ENCODE assay signal across 8 cellular contexts in the genomic region with DNA sequence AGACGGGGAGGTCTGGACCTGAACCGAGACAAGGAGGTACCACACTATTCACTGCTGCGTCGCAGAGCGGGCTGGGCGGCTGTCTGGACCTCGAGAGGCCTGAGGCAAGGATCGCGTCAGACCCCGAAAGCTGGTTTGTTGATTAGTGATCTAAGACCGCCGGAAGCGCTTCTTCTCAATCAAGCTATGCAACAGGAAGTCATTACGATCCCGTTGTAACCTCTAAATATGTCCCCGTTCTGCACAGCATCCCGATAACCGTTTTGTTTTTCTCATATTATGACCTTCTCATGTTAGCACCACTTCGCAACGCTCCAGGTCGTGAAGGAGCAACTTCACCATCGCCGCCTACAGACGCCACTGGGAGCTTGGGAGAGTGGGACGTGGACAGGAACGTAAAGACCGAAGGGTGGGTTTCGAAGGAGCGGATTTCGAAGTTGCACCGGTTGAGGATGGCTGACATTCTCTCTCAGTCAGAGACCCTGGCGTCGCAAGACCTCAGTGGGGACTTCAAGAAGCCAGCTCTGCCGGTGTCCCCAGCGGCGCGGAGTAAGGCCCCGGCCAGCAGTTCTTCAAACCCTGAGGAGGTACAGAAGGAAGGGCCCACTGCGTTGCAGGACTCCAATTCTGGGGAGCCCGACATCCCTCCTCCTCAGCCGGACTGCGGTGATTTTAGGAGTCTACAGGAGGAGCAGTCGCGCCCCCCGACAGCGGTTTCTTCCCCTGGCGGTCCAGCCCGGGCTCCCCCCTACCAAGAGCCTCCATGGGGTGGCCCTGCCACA. TPM values are rescaled to one million over a fixed set of nuclear protein-coding genes. Genes with fewer than 3 reads are reported as not detected.
DNase-seq lines count a peak whose midpoint lies in the region; ATAC-seq and TF ChIP-seq lines count a peak whose summit lies in the region.

A gene with protein sequence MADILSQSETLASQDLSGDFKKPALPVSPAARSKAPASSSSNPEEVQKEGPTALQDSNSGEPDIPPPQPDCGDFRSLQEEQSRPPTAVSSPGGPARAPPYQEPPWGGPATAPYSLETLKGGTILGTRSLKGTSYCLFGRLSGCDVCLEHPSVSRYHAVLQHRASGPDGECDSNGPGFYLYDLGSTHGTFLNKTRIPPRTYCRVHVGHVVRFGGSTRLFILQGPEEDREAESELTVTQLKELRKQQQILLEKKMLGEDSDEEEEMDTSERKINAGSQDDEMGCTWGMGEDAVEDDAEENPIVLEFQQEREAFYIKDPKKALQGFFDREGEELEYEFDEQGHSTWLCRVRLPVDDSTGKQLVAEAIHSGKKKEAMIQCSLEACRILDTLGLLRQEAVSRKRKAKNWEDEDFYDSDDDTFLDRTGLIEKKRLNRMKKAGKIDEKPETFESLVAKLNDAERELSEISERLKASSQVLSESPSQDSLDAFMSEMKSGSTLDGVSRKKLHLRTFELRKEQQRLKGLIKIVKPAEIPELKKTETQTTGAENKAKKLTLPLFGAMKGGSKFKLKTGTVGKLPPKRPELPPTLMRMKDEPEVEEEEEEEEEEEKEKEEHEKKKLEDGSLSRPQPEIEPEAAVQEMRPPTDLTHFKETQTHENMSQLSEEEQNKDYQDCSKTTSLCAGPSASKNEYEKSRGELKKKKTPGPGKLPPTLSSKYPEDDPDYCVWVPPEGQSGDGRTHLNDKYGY (plus strand): TSS at position 427 of the 782 bp plus-strand sequence. CDS start 26 bp downstream, at position 453.
SUPT7L (minus strand) TSS at position 152 of the 782 bp plus-strand sequence. CDS start 1,422 bp downstream, outside the sequence.

- peaks cover 51% of the 10 kb centered on the region for H3K79me2 ChIP-seq in HCT116 (ENCODE audit: insufficient read depth, low read length)

- POLR2A ChIA-PET in HCT116 (lab: Charles Lee), result interaction anchor here (1.0 to 1.3 kb wide), 2 partner anchors 9 to 19 kb away, joined by 3 read pairs; no protein-coding TSS in a partner anchor

- peak within 1 kb of the TSS; percentile 88 for H2AFZ ChIP-seq in HCT116 (ENCODE audit: low read depth, low read length, poor library complexity, severe bottlenecking)

- TSS peak; percentile 79 for BruUV-seq in HCT116 (replicated peaks; lab: Mats Ljungman, UMichigan)

- H3K36me3 ChIP-seq in HCT116 (ENCODE audit: control insufficient read depth in 1 of 2, insufficient read depth in 2 of 2, low read length in 2 of 2), result peaks cover 34 to 37% of the 10 kb centered on the region in 2 experiments

- TF ChIP-seq RAD21 in HCT116 (IDR thresholded peaks at IDR 0.05; ENCODE audit: low read depth), result no peak

- no peaks in the 10 kb centered on the region for H3K9me2 ChIP-seq in HCT116 (ENCODE audit: insufficient read depth)

- peak within 1 kb of the TSS; percentile 89 for H3K4me2 ChIP-seq in HCT116 (ENCODE audit: low read length)

- CTCF ChIA-PET in HCT116 (lab: Charles Lee), result interaction anchor here (1.2 to 1.4 kb wide), 2 partner anchors 20 to 40 kb away, joined by 4 to 9 read pairs; no protein-coding TSS in a partner anchor

- no peaks in the 10 kb centered on the region for H4K20me1 ChIP-seq in HCT116 (ENCODE audit: insufficient read depth)

- peaks cover 7 to 17% of the 10 kb centered on the region in 2 experiments for H3K4me1 ChIP-seq in HCT116 (ENCODE audit: control insufficient read depth in 1 of 2, insufficient read depth in 2 of 2, low read length in 2 of 2)

- TF ChIP-seq CTCF in HCT116 (IDR thresholded peaks at IDR 0.05 in 2 of 3, conservative IDR thresholded peaks at IDR 0.05 in 1 of 3; ENCODE audit: borderline replicate concordance in 1 of 3, insufficient read depth in 1 of 3, low read depth in 2 of 3, low read length in 2 of 3), result 0 out of 6 replicates have a peak, but pooled peaks of 1 of the 3 experiments have one; percentile 17

- intact Hi-C loops in HCT116 (cut with micrococcal nuclease), result loop anchor here (5.0 kb wide), 1 partner anchor 256 kb away; the partner anchor contains the start of gene PPM1G

- H3K27me3 ChIP-seq in HCT116 (ENCODE audit: insufficient read depth, low read length), result no peaks in the 10 kb centered on the region

- DNase-seq in ELR (ENCODE audit: low read depth) (peak; percentile 91), HCT116 (ENCODE audit: low read depth, low spot score) (peak; percentile 85), MV-4-11 (lab: John Stamatoyannopoulos, UW) (peak; percentile 75), SK-N-DZ (ENCODE audit: low spot score) (peak; percentile 86), globus pallidus (ENCODE audit: low spot score) (peak; percentile 82), nucleus accumbens (lab: John Stamatoyannopoulos, UW) (peak in 55 of 56 donors; percentile 25 to 94 (median 80)), superior temporal gyrus (ENCODE audit: extremely low spot score) (peak; percentile 93)
- DNase-seq in activated naive CD4-positive, alpha-beta T cell treated with anti-CD3 and anti-CD28 coated beads, Interleukin-2, amount 50 U/mL, for 16 hours, result peak; percentile 71

- peak; percentile 67 for TF ChIP-seq POLR2A in HCT116 (IDR thresholded peaks at IDR 0.05; ENCODE audit: borderline replicate concordance, extremely low read depth, insufficient read depth, insufficient read length)

- H3K9me3 ChIP-seq in HCT116 (ENCODE audit: control insufficient read depth in 1 of 2, insufficient read depth in 1 of 2, low read depth in 1 of 2, low read length in 2 of 2), result no peaks in the 10 kb centered on the region

- H3K9ac ChIP-seq in HCT116 (ENCODE audit: low read length), result peak within 1 kb of the TSS; percentile 82

- peak; percentile 83 for ATAC-seq in HCT116

- RAD21 ChIA-PET in HCT116 (lab: Charles Lee; ENCODE audit: low non-redundant PET in 1 of 2, low total read pairs in 2 of 2, uncharacterized antibody in 2 of 2, unreplicated experiment in 2 of 2), result no interaction called here

- H3K27ac ChIP-seq in HCT116 (ENCODE audit: low read depth, low read length), result peak within 1 kb of the TSS; percentile 71

- H3K4me3 ChIP-seq in HCT116 (replicated peaks in 1 of 2; ENCODE audit: low read depth in 1 of 2, low read length in 2 of 2), result peak within 1 kb of the TSS; percentile 92 to 99

TF ChIP-seq in HCT116, 20 proteins besides CTCF, POLR2A, EP300 and RAD21 (continues in another document):
- TF ChIP-seq TCF7L2 (IDR thresholded peaks at IDR 0.05; ENCODE audit: borderline replicate concordance, extremely low read depth, insufficient read depth, insufficient read length), result no peak
- peak; percentile 82 for TF ChIP-seq POLR2AphosphoS5 (IDR thresholded peaks at IDR 0.05; ENCODE audit: low read depth, low read length)
- TF ChIP-seq, protein P1, sequence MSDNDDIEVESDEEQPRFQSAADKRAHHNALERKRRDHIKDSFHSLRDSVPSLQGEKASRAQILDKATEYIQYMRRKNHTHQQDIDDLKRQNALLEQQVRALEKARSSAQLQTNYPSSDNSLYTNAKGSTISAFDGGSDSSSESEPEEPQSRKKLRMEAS (IDR thresholded peaks at IDR 0.05), result peak; percentile 71; the same call in 1 of the 2 replicates
- no peak for TF ChIP-seq EZH2 (IDR thresholded peaks at IDR 0.05)
- TF ChIP-seq CBX3 (IDR thresholded peaks at IDR 0.05; ENCODE audit: low read depth), result peak; percentile 95
- TF ChIP-seq SIN3A (IDR thresholded peaks at IDR 0.05; ENCODE audit: low read depth), result peak; percentile 70
- peak; percentile 93 for TF ChIP-seq YY1 (IDR thresholded peaks at IDR 0.05; ENCODE audit: extremely low read depth, insufficient replicate concordance, low read depth, low read length)
- TF ChIP-seq, protein P2, sequence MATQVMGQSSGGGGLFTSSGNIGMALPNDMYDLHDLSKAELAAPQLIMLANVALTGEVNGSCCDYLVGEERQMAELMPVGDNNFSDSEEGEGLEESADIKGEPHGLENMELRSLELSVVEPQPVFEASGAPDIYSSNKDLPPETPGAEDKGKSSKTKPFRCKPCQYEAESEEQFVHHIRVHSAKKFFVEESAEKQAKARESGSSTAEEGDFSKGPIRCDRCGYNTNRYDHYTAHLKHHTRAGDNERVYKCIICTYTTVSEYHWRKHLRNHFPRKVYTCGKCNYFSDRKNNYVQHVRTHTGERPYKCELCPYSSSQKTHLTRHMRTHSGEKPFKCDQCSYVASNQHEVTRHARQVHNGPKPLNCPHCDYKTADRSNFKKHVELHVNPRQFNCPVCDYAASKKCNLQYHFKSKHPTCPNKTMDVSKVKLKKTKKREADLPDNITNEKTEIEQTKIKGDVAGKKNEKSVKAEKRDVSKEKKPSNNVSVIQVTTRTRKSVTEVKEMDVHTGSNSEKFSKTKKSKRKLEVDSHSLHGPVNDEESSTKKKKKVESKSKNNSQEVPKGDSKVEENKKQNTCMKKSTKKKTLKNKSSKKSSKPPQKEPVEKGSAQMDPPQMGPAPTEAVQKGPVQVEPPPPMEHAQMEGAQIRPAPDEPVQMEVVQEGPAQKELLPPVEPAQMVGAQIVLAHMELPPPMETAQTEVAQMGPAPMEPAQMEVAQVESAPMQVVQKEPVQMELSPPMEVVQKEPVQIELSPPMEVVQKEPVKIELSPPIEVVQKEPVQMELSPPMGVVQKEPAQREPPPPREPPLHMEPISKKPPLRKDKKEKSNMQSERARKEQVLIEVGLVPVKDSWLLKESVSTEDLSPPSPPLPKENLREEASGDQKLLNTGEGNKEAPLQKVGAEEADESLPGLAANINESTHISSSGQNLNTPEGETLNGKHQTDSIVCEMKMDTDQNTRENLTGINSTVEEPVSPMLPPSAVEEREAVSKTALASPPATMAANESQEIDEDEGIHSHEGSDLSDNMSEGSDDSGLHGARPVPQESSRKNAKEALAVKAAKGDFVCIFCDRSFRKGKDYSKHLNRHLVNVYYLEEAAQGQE (IDR thresholded peaks at IDR 0.05; ENCODE audit: low read depth), result no peak
- TF ChIP-seq ZNF274 (IDR thresholded peaks at IDR 0.05; ENCODE audit: low read depth, low read length), result no peak
- TF ChIP-seq ZFX (IDR thresholded peaks at IDR 0.05), result no peak; the same call in 1 of the 2 replicates
- TF ChIP-seq, protein P3, sequence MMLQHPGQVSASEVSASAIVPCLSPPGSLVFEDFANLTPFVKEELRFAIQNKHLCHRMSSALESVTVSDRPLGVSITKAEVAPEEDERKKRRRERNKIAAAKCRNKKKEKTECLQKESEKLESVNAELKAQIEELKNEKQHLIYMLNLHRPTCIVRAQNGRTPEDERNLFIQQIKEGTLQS (IDR thresholded peaks at IDR 0.05), result no peak
- 0 out of 2 replicates have a peak, but pooled peaks have one; percentile 18 for TF ChIP-seq ELF1 (IDR thresholded peaks at IDR 0.05; ENCODE audit: borderline replicate concordance, low read depth)
- peak; percentile 80 for TF ChIP-seq SRF (IDR thresholded peaks at IDR 0.05; ENCODE audit: low read depth)

RNA-seq across cellular contexts. Expression of the first gene that starts in this region (rescaled TPM):
- 19.8 TPM for total RNA-seq in HCT116 (2021; ENCODE audit: unreplicated experiment)
- polyA plus RNA-seq in HCT116 (2012), result 10.1 and 12.3 TPM in 2 replicates
- 22.4 and 24.3 TPM in 2 replicates for polyA plus RNA-seq in SK-N-DZ (2014; cell fraction: cytosol; rRNA removed)
- 19.9 and 20.8 TPM in 2 replicates for polyA plus RNA-seq in SK-N-DZ (2014; cell fraction: nucleus; rRNA removed)

RNA-seq across cellular contexts. Expression of gene SUPT7L, which starts in this region (rescaled TPM):
- 25.2 TPM for total RNA-seq in HCT116 (2021; ENCODE audit: unreplicated experiment)
- polyA plus RNA-seq in HCT116 (2012), result 27.8 TPM in 2 replicates
- polyA plus RNA-seq in SK-N-DZ (2014; cell fraction: cytosol; rRNA removed), result 35.9 and 36.2 TPM in 2 replicates
- 85.5 and 92.3 TPM in 2 replicates for polyA plus RNA-seq in SK-N-DZ (2014; cell fraction: nucleus; rRNA removed)

Comparison
In these comparisons a context has a peak if more than half of its experiments do, and no peak if none do; other contexts are left out.
1. Peak in every context shown above with its lines: DNase-seq, ATAC-seq, H3K4me3 ChIP-seq and H3K27ac ChIP-seq.